20 cellular contexts compared by ENCODE assay signal in genomic region chr6:106924699-106925523, GRCh38. TPM values are rescaled to one million over a fixed set of nuclear protein-coding genes. Genes with fewer than 3 reads are reported as not detected.
DNase-seq lines count a peak whose midpoint lies in the region; ATAC-seq and TF ChIP-seq lines count a peak whose summit lies in the region.
"Had no signal": no experiment of that assay in that cellular context is flagged by ENCODE, and none has a peak within 500 bp of the region (broad histone marks: within the 10 kb centered on the region; RNA-seq: fewer than 3 reads in every experiment).

No MANE protein-coding gene starts in this region.

- ATAC-seq in GM23338: no peak
- peak; percentile 72 for ATAC-seq in body of pancreas
- ATAC-seq in GM18502 (IDR thresholded peaks at IDR 0.05; ENCODE audit: poor library complexity, unreplicated experiment): no peak
- ATAC-seq: effector memory CD8-positive, alpha-beta T cell; GM12878; natural killer cell treated with Interleukin-12 subunit alpha and Interleukin-12 subunit beta and Interleukin-15 and Interleukin-18, amount 100 ng/mL, for 72 hours; T-cell had no signal

- no peak for TF ChIP-seq EP300 in transverse colon (IDR thresholded peaks at IDR 0.05; ENCODE audit: low read depth)

- H3K4me3 ChIP-seq in GM23338: no peak overlapping the region
- H3K4me3 ChIP-seq in body of pancreas: no peak overlapping the region
- no peak overlapping the region for H3K4me3 ChIP-seq in liver (ENCODE audit: low read depth in 1 of 3, low read length in 3 of 3)
- H3K4me3 ChIP-seq in transverse colon: peak overlapping the region in 2 of 4 donors; percentile 18 to 23
- no peak overlapping the region for H3K4me3 ChIP-seq in uterus
- H3K4me3 ChIP-seq: GM12878, suprapubic skin had no signal

- H3K27me3 ChIP-seq in GM23338 (ENCODE audit: insufficient read depth): no peaks in the 10 kb centered on the region
- no peaks in the 10 kb centered on the region for H3K27me3 ChIP-seq in body of pancreas
- H3K27me3 ChIP-seq in liver (ENCODE audit: control insufficient read depth in 4 of 4, insufficient read depth in 4 of 4, low read length in 3 of 4): no peaks in the 10 kb centered on the region
- no peaks in the 10 kb centered on the region for H3K27me3 ChIP-seq in transverse colon
- no peaks in the 10 kb centered on the region for H3K27me3 ChIP-seq in uterus
- H3K27me3 ChIP-seq: suprapubic skin had no signal

- H3K9me3 Mint-ChIP-seq in GM23338: no peaks in the 10 kb centered on the region
- H3K9me3 Mint-ChIP-seq: activated naive CD8-positive, alpha-beta T cell treated with anti-CD3 and anti-CD28 coated beads, Interleukin-2, amount 10 ng/mL, durations not matched to agents 7 days and 5 days; brain; effector memory CD8-positive, alpha-beta T cell; natural killer cell treated with Interleukin-12 subunit alpha and Interleukin-12 subunit beta and Interleukin-15 and Interleukin-18, amount 100 ng/mL, for 72 hours had no signal

- no peaks in the 10 kb centered on the region for H3K9me2 ChIP-seq in GM23338 (ENCODE audit: insufficient read depth)

- H3K79me2 ChIP-seq in GM23338 (replicated peaks; ENCODE audit: insufficient read depth): no peaks in the 10 kb centered on the region

- H3K27me3 Mint-ChIP-seq in GM23338 (ENCODE audit: insufficient read depth, low read depth, poor library complexity): peaks cover 6% of the 10 kb centered on the region

- H3K36me3 ChIP-seq in GM23338 (ENCODE audit: insufficient read depth) (no peaks in the 10 kb centered on the region), body of pancreas (replicated peaks in 1 of 2; ENCODE audit: insufficient read depth in 1 of 2, low read depth in 2 of 2) (no peaks in the 10 kb centered on the region), liver (ENCODE audit: control insufficient read depth in 4 of 4, insufficient read depth in 3 of 4, low read depth in 1 of 4, low read length in 3 of 4) (no peaks in the 10 kb centered on the region), transverse colon (no peaks in the 10 kb centered on the region), uterus (no peaks in the 10 kb centered on the region)
- H3K36me3 ChIP-seq: suprapubic skin had no signal

- H3K36me3 Mint-ChIP-seq in GM23338 (ENCODE audit: low read depth): no peaks in the 10 kb centered on the region
- H3K36me3 Mint-ChIP-seq: activated naive CD8-positive, alpha-beta T cell treated with anti-CD3 and anti-CD28 coated beads, Interleukin-2, amount 10 ng/mL, durations not matched to agents 7 days and 5 days; brain; natural killer cell treated with Interleukin-12 subunit alpha and Interleukin-12 subunit beta and Interleukin-15 and Interleukin-18, amount 100 ng/mL, for 72 hours; T-cell had no signal

- peak overlapping the region; percentile 76; the same call in 1 of the 2 replicates for H3K27ac Mint-ChIP-seq in GM23338
- H3K27ac Mint-ChIP-seq: activated naive CD8-positive, alpha-beta T cell treated with anti-CD3 and anti-CD28 coated beads, Interleukin-2, amount 10 ng/mL, durations not matched to agents 7 days and 5 days; brain; effector memory CD8-positive, alpha-beta T cell; natural killer cell treated with Interleukin-12 subunit alpha and Interleukin-12 subunit beta and Interleukin-15 and Interleukin-18, amount 100 ng/mL, for 72 hours; T-cell had no signal

- H3K4me1 Mint-ChIP-seq in GM23338: peaks cover 22% of the 10 kb centered on the region
- H3K4me1 Mint-ChIP-seq: activated naive CD8-positive, alpha-beta T cell treated with anti-CD3 and anti-CD28 coated beads, Interleukin-2, amount 10 ng/mL, durations not matched to agents 7 days and 5 days; T-cell had no signal

- H2AFZ ChIP-seq in GM23338: peak overlapping the region; percentile 68

- H3K4me1 ChIP-seq in GM23338 (ENCODE audit: insufficient read depth) (peaks cover 38% of the 10 kb centered on the region; the same call in 1 of the 2 replicates), body of pancreas (peaks cover 21% of the 10 kb centered on the region), liver (ENCODE audit: control insufficient read depth in 4 of 4, insufficient read depth in 4 of 4, low read length in 3 of 4) (peaks cover 0 to 4% (median 0%) of the 10 kb centered on the region in 4 donors), transverse colon (peaks cover 0 to 20% (median 9%) of the 10 kb centered on the region in 4 donors), uterus (no peaks in the 10 kb centered on the region)
- H3K4me1 ChIP-seq: suprapubic skin had no signal

- H3K4me3 Mint-ChIP-seq in GM23338: no peak overlapping the region
- H3K4me3 Mint-ChIP-seq: activated naive CD8-positive, alpha-beta T cell treated with anti-CD3 and anti-CD28 coated beads, Interleukin-2, amount 10 ng/mL, durations not matched to agents 7 days and 5 days; effector memory CD8-positive, alpha-beta T cell; natural killer cell treated with Interleukin-12 subunit alpha and Interleukin-12 subunit beta and Interleukin-15 and Interleukin-18, amount 100 ng/mL, for 72 hours; T-cell had no signal

- no peak overlapping the region for H3K4me2 ChIP-seq in GM23338

- WGBS in body of pancreas, 2 donors: 3 to 5% methylated on average over 17 of the region's 17 CpGs
- 9% methylated on average over 17 of the region's 17 CpGs for WGBS in liver
- 20 to 25% methylated on average over 5 to 17 of the region's 17 CpGs for WGBS in transverse colon (ENCODE audit: low coverage in 1 of 2), 2 donors

- TF ChIP-seq POLR2A in body of pancreas (IDR thresholded peaks at IDR 0.05) (no peak), transverse colon (IDR thresholded peaks at IDR 0.05) (no peak), uterus (IDR thresholded peaks at IDR 0.05) (no peak)

- in situ Hi-C loops in transverse colon (cut with MboI; ENCODE audit: low pct_ligation_motif_present in 1 of 4, low pct_unique_long_range_greater_than_20kb in 1 of 4, low sequenced_read_pairs in 3 of 4): no loop called here

- H3K9ac ChIP-seq in liver (ENCODE audit: low read depth in 1 of 2, low read length in 2 of 2): no peak overlapping the region

- no peak for TF ChIP-seq CTCF in GM23338 (conservative IDR thresholded peaks at IDR 0.05; ENCODE audit: low read depth in 2 of 2)
- no peak for TF ChIP-seq CTCF in body of pancreas (IDR thresholded peaks at IDR 0.05)
- TF ChIP-seq CTCF in liver (IDR thresholded peaks at IDR 0.05; ENCODE audit: low read depth, low read length, missing input control): no peak
- TF ChIP-seq CTCF in transverse colon (IDR thresholded peaks at IDR 0.05): no peak
- TF ChIP-seq CTCF in uterus (IDR thresholded peaks at IDR 0.05): no peak

- no peak for DNase-seq in GM23338 (ENCODE audit: low spot score)
- DNase-seq in body of pancreas: peak; percentile 88 to 97 (median 90)
- DNase-seq in transverse colon: peak; percentile 88
- no peak for DNase-seq in NCI-H2107 treated with DMSO at 0.1 percent for 48 hours (lab: John Stamatoyannopoulos, UW; ENCODE audit: unreplicated experiment)
- no peak for DNase-seq in uterus
- DNase-seq: activated CD8-positive, alpha-beta memory T cell treated with anti-CD3 and anti-CD28 coated beads, Interleukin-2, amount 50 U/mL, for 48 hours; activated naive CD8-positive, alpha-beta T cell treated with anti-CD3 and anti-CD28 coated beads, Interleukin-2, amount 10 ng/mL, durations not matched to agents 7 days and 5 days; DND-41; effector memory CD8-positive, alpha-beta T cell; IMR-90; NCI-H2081; posterior cingulate gyrus; T-cell had no signal

- intact Hi-C loops in body of pancreas (cut with DNase I): no loop called here
- intact Hi-C loops in transverse colon (cut with DNase I; ENCODE audit: low total_unique reads): no loop called here
- intact Hi-C loops in uterus (cut with DNase I; ENCODE audit: low total_unique reads): no loop called here

- no peaks in the 10 kb centered on the region for H3K9me3 ChIP-seq in body of pancreas
- H3K9me3 ChIP-seq in liver (ENCODE audit: control insufficient read depth in 4 of 4, low read length in 3 of 4): no peaks in the 10 kb centered on the region
- no peaks in the 10 kb centered on the region for H3K9me3 ChIP-seq in transverse colon
- H3K9me3 ChIP-seq in uterus: no peaks in the 10 kb centered on the region
- H3K9me3 ChIP-seq: suprapubic skin had no signal

- TF ChIP-seq RAD21 in liver (IDR thresholded peaks at IDR 0.05): no peak

- H3K27ac ChIP-seq in GM23338 (ENCODE audit: low read depth) (no peak overlapping the region), body of pancreas (peak overlapping the region; percentile 53 to 82 (median 75)), liver (ENCODE audit: low read depth in 1 of 2, low read length in 2 of 2) (no peak overlapping the region), transverse colon (peak overlapping the region; percentile 61 to 80 (median 66)), uterus (no peak overlapping the region)
- H3K27ac ChIP-seq: HL-60, suprapubic skin had no signal

- H3F3A ChIP-seq in GM23338 (replicated peaks; ENCODE audit: low read depth): no peaks in the 10 kb centered on the region; the same call in 1 of the 2 replicates

- H4K20me1 ChIP-seq in GM23338 (replicated peaks; ENCODE audit: insufficient read depth): no peaks in the 10 kb centered on the region

TF ChIP-seq in GM23338, 12 proteins besides CTCF, POLR2A, EP300 and RAD21 (continues in another document):
- TF ChIP-seq JUNB (IDR thresholded peaks at IDR 0.05; ENCODE audit: unreplicated experiment): no peak

TF ChIP-seq in liver, 16 proteins besides CTCF, POLR2A, EP300 and RAD21 (continues in another document):
- peak; percentile 54 for TF ChIP-seq NR2F2 (IDR thresholded peaks at IDR 0.05)

RNA-seq across cellular contexts. Expression of gene CD24, which starts 49.6 kb away (rescaled TPM):
- 2,810 and 2,907 TPM in 2 replicates for total RNA-seq in GM23338 (2014; rRNA removed; shearing (Covaris generic))
- polyA plus RNA-seq in GM23338 (2016; fragmentation: Nextera tagmentation; extraction: Ambion mirVana) (1,325 and 1,373 TPM in 2 replicates), liver (10 to 100 TPM; 14.4 to 15.0 TPM)
- total RNA-seq in body of pancreas (100 to 1,000 TPM; 292 to 618 TPM), liver (10 to 100 TPM; 14.2 to 84.6 TPM), transverse colon (1,000 to 10,000 TPM in 2 of 4 donors, 100 to 1,000 TPM in 2; 466 to 2,167 (median 1,255) TPM), uterus (100 to 1,000 TPM in 1 of 4 donors, 10 to 100 TPM in 1, 1 to 10 TPM in 2; 5.1 to 235 (median 9.4) TPM)

Comparison
In these comparisons a context has a peak if more than half of its experiments do, and no peak if none do; other contexts are left out.
1. DNase-seq: peak in body of pancreas (4 of 4) and transverse colon (single experiment); none in GM23338 (single experiment), NCI-H2107 treated with DMSO at 0.1 percent for 48 hours (single experiment) and uterus (0 of 2).
2. H3K27ac ChIP-seq: peak in body of pancreas (4 of 4) and transverse colon (4 of 4); none in GM23338 (single experiment), liver (0 of 2) and uterus (0 of 2).